In the genomic region with DNA sequence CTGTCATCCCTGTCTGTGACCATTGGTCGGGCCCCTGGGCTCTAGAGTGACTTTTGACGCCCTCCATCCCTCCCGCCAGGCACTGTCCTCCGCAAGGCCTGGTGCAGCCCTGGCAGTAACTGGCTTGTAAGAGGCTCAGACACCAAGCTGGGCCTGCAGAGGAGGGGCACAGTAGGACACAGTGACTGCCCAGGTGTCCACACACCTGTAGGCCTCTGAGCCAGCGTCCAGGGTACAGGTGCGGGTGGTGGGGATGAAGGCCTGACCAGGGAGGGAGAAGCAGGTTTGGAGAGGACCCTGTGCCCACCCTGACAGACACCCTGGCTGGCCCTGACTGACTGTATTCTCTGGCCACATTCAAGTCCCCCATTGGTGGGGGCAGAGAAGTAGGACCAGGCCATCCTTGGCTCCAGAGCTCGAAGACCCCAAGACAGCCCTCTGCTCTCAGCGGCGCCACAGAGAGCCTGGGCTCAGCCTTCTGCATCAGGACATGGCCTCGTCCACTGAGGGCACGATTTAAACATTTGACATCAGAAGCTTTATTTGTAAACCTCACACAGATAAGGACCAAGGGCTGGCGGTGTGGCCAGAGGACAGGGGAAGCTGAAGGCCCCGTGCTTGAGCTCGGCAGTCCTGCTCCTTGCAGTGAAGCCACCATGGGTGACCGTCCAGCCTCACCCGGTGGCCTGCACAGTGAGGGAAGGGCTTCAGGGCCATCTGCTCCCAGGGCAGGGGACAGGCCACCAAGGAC, we compare ENCODE assay signal across 1 cellular context.
TF ChIP-seq lines count a peak whose summit lies in the region.

No MANE protein-coding gene starts in this region.

TF ChIP-seq in endothelial cell of umbilical vein, 7 proteins besides CTCF, POLR2A, EP300 and RAD21:
- TF ChIP-seq EZH2 (IDR thresholded peaks at IDR 0.05; ENCODE audit: borderline replicate concordance, low read depth, low read length, severe bottlenecking) (no peak), MYC (IDR thresholded peaks at IDR 0.05; ENCODE audit: low read depth, low read length) (no peak), GATA2 (IDR thresholded peaks at IDR 0.05; ENCODE audit: insufficient read depth, insufficient read length, low read depth, low read length) (no peak), MAX (IDR thresholded peaks at IDR 0.05; ENCODE audit: insufficient read depth, insufficient read length) (no peak), FOS (IDR thresholded peaks at IDR 0.05; ENCODE audit: borderline replicate concordance, insufficient read depth, low read length) (no peak), JUN (IDR thresholded peaks at IDR 0.05; ENCODE audit: borderline replicate concordance, insufficient read depth, insufficient read length, low read depth) (no peak), POLR2AphosphoS5 (IDR thresholded peaks at IDR 0.05; ENCODE audit: insufficient read depth, low read depth, low read length) (no peak)
